35 cellular contexts compared by ENCODE assay signal in genomic region chr14:97248973-97249372, GRCh38.
"Had no signal": no experiment of that assay in that cellular context is flagged by ENCODE, and none has a peak within 500 bp of the region (broad histone marks: within the 10 kb centered on the region; RNA-seq: fewer than 3 reads in every experiment).

No MANE protein-coding gene starts in this region.

- H3K4me2 ChIP-seq: KMS-11 had no signal

- H3K27me3 ChIP-seq: MG63 had no signal

- H3K27ac ChIP-seq: KMS-11 had no signal

- DNase-seq: Karpas-422, Kasumi-1, KG1, MG63, MM.1S, MV-4-11, NCI-H1048, NCI-H1092, NCI-H1092 treated with DMSO at 0.1 percent for 48 hours, NCI-H1105, NCI-H1105 treated with DMSO at 0.1 percent for 48 hours, NCI-H1417, NCI-H1417 treated with DMSO at 0.1 percent for 48 hours, NCI-H1436, NCI-H1436 treated with DMSO at 0.1 percent for 48 hours, NCI-H146, NCI-H1694, NCI-H1694 treated with DMSO at 0.1 percent for 48 hours, NCI-H187, NCI-H187 treated with DMSO at 0.1 percent for 48 hours, NCI-H1930, NCI-H2029, NCI-H2029 treated with DMSO at 0.1 percent for 48 hours, NCI-H2081, NCI-H2081 treated with DMSO at 0.1 percent for 48 hours, NCI-H2107, NCI-H2171, NCI-H2171 treated with DMSO at 0.1 percent for 48 hours, NCI-H2227 treated with DMSO at 0.1 percent for 48 hours, NCI-H226, NCI-H345, NCI-H446, NCI-H446 treated with DMSO at 0.1 percent for 48 hours, NCI-H510A had no signal

- H3K36me3 ChIP-seq: MG63 had no signal

- H3K9me3 ChIP-seq: MG63 had no signal

- H3K4me3 ChIP-seq: MG63 had no signal

- H3K9ac ChIP-seq: KMS-11 had no signal
